11 cellular contexts compared by ENCODE assay signal in genomic region chr17:78416311-78416711, GRCh38. TPM values are rescaled to one million over a fixed set of nuclear protein-coding genes. Genes with fewer than 3 reads are reported as not detected.
DNase-seq lines count a peak whose midpoint lies in the region; FAIRE-seq lines count a peak whose summit lies in the region.
"Had no signal": no experiment of that assay in that cellular context is flagged by ENCODE, and none has a peak within 500 bp of the region (broad histone marks: within the 10 kb centered on the region; RNA-seq: fewer than 3 reads in every experiment).

No MANE protein-coding gene starts in this region.

- no peaks in the 10 kb centered on the region for H3K36me3 ChIP-seq in small intestine (ENCODE audit: control insufficient read depth in 2 of 2, insufficient read depth in 2 of 2, low read length in 2 of 2)

- peak overlapping the region; percentile 96 for H3K27ac Mint-ChIP-seq in activated T-helper 2 cell treated with anti-CD3 and anti-CD28 coated beads, Interferon-gamma antibody, Interleukin-2, Interleukin-4, amounts not matched to agents 10 μg/mL and 5 μg/mL and 100 μg/mL, durations not matched to agents 14 hours and 24 hours and 36 hours

- H3K4me3 Mint-ChIP-seq in activated T-helper 2 cell treated with anti-CD3 and anti-CD28 coated beads, Interferon-gamma antibody, Interleukin-2, Interleukin-4, amounts not matched to agents 10 μg/mL and 5 μg/mL and 100 μg/mL, durations not matched to agents 14 hours and 24 hours and 36 hours (ENCODE audit: low read depth) = no peak overlapping the region

- H3K36me3 Mint-ChIP-seq in activated T-helper 2 cell treated with anti-CD3 and anti-CD28 coated beads, Interferon-gamma antibody, Interleukin-2, Interleukin-4, amounts not matched to agents 10 μg/mL and 5 μg/mL and 100 μg/mL, durations not matched to agents 14 hours and 24 hours and 36 hours (ENCODE audit: low read depth) = peaks cover 65% of the 10 kb centered on the region

- H3K27me3 ChIP-seq in small intestine (ENCODE audit: control insufficient read depth in 2 of 2, insufficient read depth in 2 of 2, low read length in 2 of 2) = no peaks in the 10 kb centered on the region

- intact Hi-C loops in activated T-helper 2 cell treated with anti-CD3 and anti-CD28 coated beads, Interferon-gamma antibody, Interleukin-2, Interleukin-4, amounts not matched to agents 10 μg/mL and 5 μg/mL and 100 μg/mL, durations not matched to agents 14 hours and 24 hours and 36 hours (cut with micrococcal nuclease) = no loop called here

- 47 to 73% (median 71%) methylated on average over 7 of the region's 7 CpGs for WGBS in small intestine, 3 donors

- no peak for FAIRE-seq in small intestine (lab: Jason Lieb, UNC)

- peak overlapping the region; percentile 36 to 94 for H3K27ac ChIP-seq in small intestine (ENCODE audit: low read depth in 1 of 2, low read length in 1 of 2)

- H3K27me3 Mint-ChIP-seq in activated T-helper 2 cell treated with anti-CD3 and anti-CD28 coated beads, Interferon-gamma antibody, Interleukin-2, Interleukin-4, amounts not matched to agents 10 μg/mL and 5 μg/mL and 100 μg/mL, durations not matched to agents 14 hours and 24 hours and 36 hours (ENCODE audit: low read depth) = no peaks in the 10 kb centered on the region

- H3K4me3 ChIP-seq in small intestine (ENCODE audit: low read depth in 1 of 2, low read length in 2 of 2) = no peak overlapping the region
- H3K4me3 ChIP-seq: HAP-1 had no signal

- no peaks in the 10 kb centered on the region for H3K9me3 Mint-ChIP-seq in activated T-helper 2 cell treated with anti-CD3 and anti-CD28 coated beads, Interferon-gamma antibody, Interleukin-2, Interleukin-4, amounts not matched to agents 10 μg/mL and 5 μg/mL and 100 μg/mL, durations not matched to agents 14 hours and 24 hours and 36 hours

- peaks cover 2 to 33% of the 10 kb centered on the region in 2 donors for H3K4me1 ChIP-seq in small intestine (ENCODE audit: control insufficient read depth in 2 of 2, insufficient read depth in 1 of 2, low read depth in 1 of 2, low read length in 1 of 2)
- H3K4me1 ChIP-seq: HAP-1 had no signal

- H3K4me1 Mint-ChIP-seq in activated T-helper 2 cell treated with anti-CD3 and anti-CD28 coated beads, Interferon-gamma antibody, Interleukin-2, Interleukin-4, amounts not matched to agents 10 μg/mL and 5 μg/mL and 100 μg/mL, durations not matched to agents 14 hours and 24 hours and 36 hours (ENCODE audit: low read depth) = peaks cover 61% of the 10 kb centered on the region

- H3K9me3 ChIP-seq in small intestine (ENCODE audit: control insufficient read depth, low read depth) = no peaks in the 10 kb centered on the region
- H3K9me3 ChIP-seq: HAP-1 had no signal

- peak; percentile 78 for DNase-seq in LHCN-M2 (ENCODE audit: low read depth)
- no peak for DNase-seq in activated T-helper 2 cell treated with anti-CD3 and anti-CD28 coated beads, Interferon-gamma antibody, Interleukin-2, Interleukin-4, amounts not matched to agents 10 μg/mL and 5 μg/mL and 100 μg/mL, durations not matched to agents 14 hours and 24 hours and 36 hours (ENCODE audit: low spot score)
- DNase-seq in hepatic stellate cell (ENCODE audit: low spot score) = peak; percentile 75
- no peak for DNase-seq in small intestine
- no peak for DNase-seq in cerebellum (ENCODE audit: low spot score)
- no peak for DNase-seq in NCI-H1694 (lab: John Stamatoyannopoulos, UW)
- DNase-seq in activated CD4-positive, CD25-positive, alpha-beta regulatory T cell treated with anti-CD3 and anti-CD28 coated beads, Interleukin-2, amount 50 U/mL, for 72 hours = no peak
- DNase-seq: NCI-H774; occipital lobe; stimulated activated naive CD4-positive, alpha-beta T cell had no signal

RNA-seq across cellular contexts. Expression of gene PGS1, which starts 37.9 kb away (rescaled TPM):
- 31.9 and 35.0 TPM in 2 replicates for total RNA-seq in LHCN-M2 (2014; rRNA removed)
- 16.3 TPM for polyA plus RNA-seq in LHCN-M2 (2012)
- 59.3 and 64.1 TPM in 2 replicates for total RNA-seq in activated T-helper 2 cell treated with anti-CD3 and anti-CD28 coated beads, Interferon-gamma antibody, Interleukin-2, Interleukin-4, amounts not matched to agents 10 μg/mL and 5 μg/mL and 100 μg/mL, durations not matched to agents 14 hours and 24 hours and 36 hours
- 10 to 100 TPM; 14.9 to 24.9 (median 16.1) TPM for polyA plus RNA-seq in small intestine
- total RNA-seq in cerebellum = 41.8 TPM

RNA-seq across cellular contexts. Expression of gene SOCS3, which starts 56.4 kb away (rescaled TPM):
- 29.3 and 32.8 TPM in 2 replicates for total RNA-seq in LHCN-M2 (2014; rRNA removed)
- 7.4 TPM for polyA plus RNA-seq in LHCN-M2 (2012)
- 93.5 and 99.8 TPM in 2 replicates for total RNA-seq in activated T-helper 2 cell treated with anti-CD3 and anti-CD28 coated beads, Interferon-gamma antibody, Interleukin-2, Interleukin-4, amounts not matched to agents 10 μg/mL and 5 μg/mL and 100 μg/mL, durations not matched to agents 14 hours and 24 hours and 36 hours
- polyA plus RNA-seq in small intestine = 10 to 100 TPM in 1 of 3 donors, 1 to 10 TPM in 2; 3.4 to 67.3 (median 6.5) TPM
- total RNA-seq in cerebellum = 10.7 TPM

Comparison
In these comparisons a context has a peak if more than half of its experiments do, and no peak if none do; other contexts are left out.
1. DNase-seq: peak in LHCN-M2 (single experiment) and hepatic stellate cell (single experiment); none in activated T-helper 2 cell treated with anti-CD3 and anti-CD28 coated beads, Interferon-gamma antibody, Interleukin-2, Interleukin-4, amounts not matched to agents 10 μg/mL and 5 μg/mL and 100 μg/mL, durations not matched to agents 14 hours and 24 hours and 36 hours (single experiment), small intestine (single experiment), cerebellum (single experiment), NCI-H1694 (single experiment) and activated CD4-positive, CD25-positive, alpha-beta regulatory T cell treated with anti-CD3 and anti-CD28 coated beads, Interleukin-2, amount 50 U/mL, for 72 hours (single experiment).